9 cellular contexts compared by ENCODE assay signal in genomic region chr7:140390466-140391190, GRCh38. TPM values are rescaled to one million over a fixed set of nuclear protein-coding genes. Genes with fewer than 3 reads are reported as not detected.
DNase-seq lines count a peak whose midpoint lies in the region; ATAC-seq and TF ChIP-seq lines count a peak whose summit lies in the region.
"Had no signal": no experiment of that assay in that cellular context is flagged by ENCODE, and none has a peak within 500 bp of the region (broad histone marks: within the 10 kb centered on the region; RNA-seq: fewer than 3 reads in every experiment).

No MANE protein-coding gene starts in this region.

- no peaks in the 10 kb centered on the region for H3K36me3 Mint-ChIP-seq in MCF 10A (ENCODE audit: insufficient read depth, unreplicated experiment)

- no peaks in the 10 kb centered on the region for H3K9me3 Mint-ChIP-seq in MCF 10A (ENCODE audit: unreplicated experiment)
- H3K9me3 Mint-ChIP-seq: T-helper 1 cell treated with Interleukin-12 subunit alpha and Interleukin-12 subunit beta and Interleukin-4 antibody, amounts not matched to agents 30 μg/mL and 1 μg/mL, for 36 hours had no signal

- no peaks in the 10 kb centered on the region for H3K27me3 Mint-ChIP-seq in MCF 10A (ENCODE audit: insufficient read depth, unreplicated experiment)

- no peaks in the 10 kb centered on the region for H3K27me3 ChIP-seq in trophoblast cell (ENCODE audit: insufficient read depth, low read length)
- no peaks in the 10 kb centered on the region for H3K27me3 ChIP-seq in vagina

- no peak overlapping the region for H2AFZ ChIP-seq in trophoblast cell (ENCODE audit: insufficient read depth, low read length, poor library complexity)

- H3K14ac ChIP-seq in trophoblast cell (ENCODE audit: low read length), result no peak overlapping the region

- no peak overlapping the region for H3K4me3 Mint-ChIP-seq in MCF 10A (ENCODE audit: unreplicated experiment)
- H3K4me3 Mint-ChIP-seq: T-helper 1 cell treated with Interleukin-12 subunit alpha and Interleukin-12 subunit beta and Interleukin-4 antibody, amounts not matched to agents 30 μg/mL and 1 μg/mL, for 36 hours had no signal

- no peak overlapping the region for H3K23ac ChIP-seq in trophoblast cell (ENCODE audit: low read length)

- H3K27ac Mint-ChIP-seq in MCF 10A (ENCODE audit: low read depth, unreplicated experiment), result no peak overlapping the region
- H3K27ac Mint-ChIP-seq: T-helper 1 cell treated with Interleukin-12 subunit alpha and Interleukin-12 subunit beta and Interleukin-4 antibody, amounts not matched to agents 30 μg/mL and 1 μg/mL, for 36 hours had no signal

- in situ Hi-C loops in SK-MEL-5 (cut with HindIII; ENCODE audit: low pct_unique_long_range_greater_than_20kb, low sequenced_read_pairs), result no loop called here

- no peak overlapping the region for H3K27ac ChIP-seq in trophoblast cell (ENCODE audit: low read depth, low read length)
- H3K27ac ChIP-seq in vagina, result no peak overlapping the region

- no TSS peak for BruUV-seq in MCF 10A (replicated peaks; lab: Mats Ljungman, UMichigan)

- peak; percentile 38 for DNase-seq in activated CD4-positive, alpha-beta T cell treated with anti-CD3 and anti-CD28 coated beads for 48 hours
- no peak for DNase-seq in activated CD4-positive, alpha-beta T cell treated with anti-CD3 and anti-CD28 coated beads for 4 hours
- DNase-seq in SK-MEL-5 (ENCODE audit: low read depth, low spot score), result peak; percentile 64
- no peak for DNase-seq in trophoblast cell
- DNase-seq in cerebellar cortex (ENCODE audit: low spot score), result no peak
- no peak for DNase-seq in vagina (ENCODE audit: extremely low spot score in 2 of 2)
- DNase-seq in MCF 10A (ENCODE audit: unreplicated experiment), result no peak

- H4K91ac ChIP-seq in trophoblast cell (ENCODE audit: low read depth, low read length), result no peak overlapping the region

- TF ChIP-seq POLR2A in vagina (IDR thresholded peaks at IDR 0.05), result no peak

- no peaks in the 10 kb centered on the region for H3K79me1 ChIP-seq in trophoblast cell (ENCODE audit: low read length)

- H3K79me2 ChIP-seq in trophoblast cell (ENCODE audit: control insufficient read depth, insufficient read depth, low read length, poor library complexity), result peaks cover 5% of the 10 kb centered on the region

- H3K9me3 ChIP-seq in trophoblast cell (ENCODE audit: insufficient read depth, low read depth, low read length), result no peaks in the 10 kb centered on the region
- H3K9me3 ChIP-seq in vagina, result no peaks in the 10 kb centered on the region

- no peak overlapping the region for H3K4me3 ChIP-seq in trophoblast cell (ENCODE audit: low read depth, low read length)
- H3K4me3 ChIP-seq in vagina, result no peak overlapping the region

- H3K36me3 ChIP-seq in trophoblast cell (ENCODE audit: control insufficient read depth in 1 of 2, insufficient read depth in 2 of 2, low read length in 2 of 2), result peaks cover 2 to 4% of the 10 kb centered on the region in 2 experiments
- H3K36me3 ChIP-seq in vagina, result no peaks in the 10 kb centered on the region

- no peak overlapping the region for H4K12ac ChIP-seq in trophoblast cell (ENCODE audit: low read depth, low read length)

- no peaks in the 10 kb centered on the region for H3K4me1 Mint-ChIP-seq in MCF 10A (ENCODE audit: insufficient read depth, unreplicated experiment)

- H2BK12ac ChIP-seq in trophoblast cell (ENCODE audit: low read length), result no peak overlapping the region

- TF ChIP-seq CTCF in vagina (IDR thresholded peaks at IDR 0.05) (no peak), MCF 10A (IDR thresholded peaks at IDR 0.05; ENCODE audit: unreplicated experiment) (no peak)

- CTCF ChIA-PET in MCF 10A (lab: Yijun Ruan, JAX), result no interaction called here

- 100% methylated on average over 1 of the region's 8 CpGs for WGBS in trophoblast cell (ENCODE audit: extremely low coverage, insufficient coverage, insufficient read length)

- H3K4me1 ChIP-seq in trophoblast cell (ENCODE audit: control insufficient read depth in 1 of 2, insufficient read depth in 2 of 2, low read length in 2 of 2) (peaks cover 6 to 17% of the 10 kb centered on the region in 2 experiments), vagina (peaks cover 18% of the 10 kb centered on the region)

- H2BK5ac ChIP-seq in trophoblast cell (ENCODE audit: low read depth, low read length, poor library complexity), result no peak overlapping the region

- no peak overlapping the region for H4K8ac ChIP-seq in trophoblast cell (ENCODE audit: low read depth, low read length)

- ATAC-seq in HG02798 (IDR thresholded peaks at IDR 0.05; ENCODE audit: poor library complexity, unreplicated experiment), result peak; percentile 55

- H3K4ac ChIP-seq in trophoblast cell (ENCODE audit: low read depth, low read length), result peak overlapping the region; percentile 75

- intact Hi-C loops in vagina (cut with DNase I), result loop anchor here (10.0 kb wide), 1 partner anchor 94 kb away; no protein-coding TSS in a partner anchor
- intact Hi-C loops in MCF 10A (cut with micrococcal nuclease), result no loop called here

- no peak overlapping the region for H3K9ac ChIP-seq in trophoblast cell (ENCODE audit: low read length)

- no peak overlapping the region for H3K4me2 ChIP-seq in trophoblast cell (ENCODE audit: low read length)

- H2BK120ac ChIP-seq in trophoblast cell (ENCODE audit: insufficient read depth, low read length, poor library complexity), result no peak overlapping the region

- H3K18ac ChIP-seq in trophoblast cell (ENCODE audit: low read length), result no peak overlapping the region

- POLR2A ChIA-PET in MCF 10A (lab: Yijun Ruan, JAX), result no interaction called here

- H2AK5ac ChIP-seq in trophoblast cell (ENCODE audit: low read length), result no peak overlapping the region

RNA-seq across cellular contexts. Expression of gene SLC37A3, which starts 7.7 kb away (rescaled TPM):
- 77.6 and 81.5 TPM in 2 replicates for total RNA-seq in SK-MEL-5 (2014; rRNA removed; shearing (Covaris generic))
- 61.4 and 78.8 TPM in 2 replicates for polyA plus RNA-seq in SK-MEL-5 (2015; cell fraction: cytosol; rRNA removed)
- 310 and 391 TPM in 2 replicates for polyA plus RNA-seq in SK-MEL-5 (2015; cell fraction: nucleus; rRNA removed)
- 49.1 and 51.6 TPM in 2 replicates for polyA plus RNA-seq in trophoblast cell (2013)
- total RNA-seq in vagina, result 80.8 TPM
- 25.5 and 36.1 TPM in 2 replicates for total RNA-seq in MCF 10A (2022)

RNA-seq across cellular contexts. Expression of gene RAB19, which starts 13.2 kb away (rescaled TPM):
- total RNA-seq in SK-MEL-5 (2014; rRNA removed; shearing (Covaris generic)), result not detected in 2 replicates
- polyA plus RNA-seq in SK-MEL-5 (2015; cell fraction: cytosol; rRNA removed), result 0.39 TPM in 1 of 2 replicates, not detected in the other
- polyA plus RNA-seq in SK-MEL-5 (2015; cell fraction: nucleus; rRNA removed), result not detected in 2 replicates
- 0.90 and 0.96 TPM in 2 replicates for polyA plus RNA-seq in trophoblast cell (2013)
- total RNA-seq in vagina, result not detected
- not detected in 2 replicates for total RNA-seq in MCF 10A (2022)

Comparison
In these comparisons a context has a peak if more than half of its experiments do, and no peak if none do; other contexts are left out.
1. DNase-seq: peak in activated CD4-positive, alpha-beta T cell treated with anti-CD3 and anti-CD28 coated beads for 48 hours (single experiment) and SK-MEL-5 (single experiment); none in activated CD4-positive, alpha-beta T cell treated with anti-CD3 and anti-CD28 coated beads for 4 hours (0 of 2), trophoblast cell (0 of 2), cerebellar cortex (single experiment), vagina (0 of 2) and MCF 10A (single experiment).